In genomic region chrX:46812445-46812844, GRCh38 we compare ENCODE assay signal across 1 cellular context.
TF ChIP-seq lines count a peak whose summit lies in the region.

No MANE protein-coding gene starts in this region.

TF ChIP-seq in HepG2, 621 proteins besides CTCF, POLR2A, EP300 and RAD21 (continued from another document):
- TF ChIP-seq ARID5B (CRISPR knock-in tag; IDR thresholded peaks at IDR 0.05): peak; percentile 83
- TF ChIP-seq ZC3H13 (CRISPR knock-in tag; IDR thresholded peaks at IDR 0.05): no peak
- TF ChIP-seq ZNF766 (CRISPR knock-in tag; IDR thresholded peaks at IDR 0.05; ENCODE audit: borderline replicate concordance): no peak
- peak; percentile 47; the same call in 1 of the 2 replicates for TF ChIP-seq ZNF614 (CRISPR knock-in tag; IDR thresholded peaks at IDR 0.05; ENCODE audit: borderline replicate concordance)
- no peak for TF ChIP-seq SNAPC2 (CRISPR knock-in tag; IDR thresholded peaks at IDR 0.05)
- TF ChIP-seq MAFF (IDR thresholded peaks at IDR 0.05; ENCODE audit: low read depth, low read length): no peak
- TF ChIP-seq AHDC1 (CRISPR knock-in tag; IDR thresholded peaks at IDR 0.05; ENCODE audit: borderline replicate concordance): peak; percentile 67; the same call in 1 of the 2 replicates
- peak; percentile 52; the same call in 1 of the 2 replicates for TF ChIP-seq NFIC (IDR thresholded peaks at IDR 0.05; ENCODE audit: low read length)
- TF ChIP-seq NCOA2 (CRISPR knock-in tag; IDR thresholded peaks at IDR 0.05): peak; percentile 71; the same call in 1 of the 2 replicates
- peak; percentile 40; the same call in 1 of the 2 replicates for TF ChIP-seq SP5 (CRISPR knock-in tag; IDR thresholded peaks at IDR 0.05; ENCODE audit: borderline replicate concordance, low read depth)
- no peak for TF ChIP-seq HOXA7 (CRISPR knock-in tag; IDR thresholded peaks at IDR 0.05)
- no peak for TF ChIP-seq SMC3 (IDR thresholded peaks at IDR 0.05; ENCODE audit: low read length)
- TF ChIP-seq GFI1 (CRISPR knock-in tag; IDR thresholded peaks at IDR 0.05; ENCODE audit: borderline replicate concordance): peak; percentile 58
- 0 out of 2 replicates have a peak, but pooled peaks have one; percentile 17 for TF ChIP-seq MIER3 (CRISPR knock-in tag; IDR thresholded peaks at IDR 0.05; ENCODE audit: borderline replicate concordance)
- TF ChIP-seq NR2F6 (IDR thresholded peaks at IDR 0.05): no peak
- peak; percentile 35; the same call in 1 of the 2 replicates for TF ChIP-seq NR2F6 (CRISPR knock-in tag; IDR thresholded peaks at IDR 0.05)
- TF ChIP-seq SOX6 (IDR thresholded peaks at IDR 0.05): no peak
- peak; percentile 45; the same call in 1 of the 2 replicates for TF ChIP-seq SOX6 (CRISPR knock-in tag; IDR thresholded peaks at IDR 0.05)
- peak; percentile 77 for TF ChIP-seq FOXA3 (CRISPR knock-in tag; IDR thresholded peaks at IDR 0.05)
- TF ChIP-seq HDAC2 (CRISPR knock-in tag; IDR thresholded peaks at IDR 0.05): 0 out of 2 replicates have a peak, but pooled peaks have one; percentile 32
- peak; percentile 68; the same call in 1 of the 2 replicates for TF ChIP-seq ZNF710 (CRISPR knock-in tag; IDR thresholded peaks at IDR 0.05; ENCODE audit: borderline replicate concordance)
- TF ChIP-seq ELF3 (CRISPR knock-in tag; IDR thresholded peaks at IDR 0.05): peak; percentile 62; the same call in 1 of the 2 replicates
- 0 out of 2 replicates have a peak, but pooled peaks have one; percentile 12 for TF ChIP-seq HNF4A (CRISPR knock-in tag; IDR thresholded peaks at IDR 0.05)
- TF ChIP-seq SOX13 (IDR thresholded peaks at IDR 0.05): no peak
- peak in 1 of 2 experiments; percentile 63; a peak in 1 of 4 replicates for TF ChIP-seq SOX13 (CRISPR knock-in tag; conservative IDR thresholded peaks at IDR 0.05 in 1 of 2, IDR thresholded peaks at IDR 0.05 in 1 of 2)
- peak; percentile 32; the same call in 1 of the 2 replicates for TF ChIP-seq MLX (CRISPR knock-in tag; IDR thresholded peaks at IDR 0.05)
- TF ChIP-seq ZNF430 (CRISPR knock-in tag; IDR thresholded peaks at IDR 0.05): no peak
- 0 out of 2 replicates have a peak, but pooled peaks have one; percentile 50 for TF ChIP-seq ZMYM3 (CRISPR knock-in tag; IDR thresholded peaks at IDR 0.05)
- TF ChIP-seq MED1 (CRISPR knock-in tag; IDR thresholded peaks at IDR 0.05): peak; percentile 61
